ENCODE assay signal across 22 cellular contexts in genomic region chr1:171868217-171868616, GRCh38. TPM values are rescaled to one million over a fixed set of nuclear protein-coding genes. Genes with fewer than 3 reads are reported as not detected.
DNase-seq lines count a peak whose midpoint lies in the region; ATAC-seq, FAIRE-seq and TF ChIP-seq lines count a peak whose summit lies in the region.
"Had no signal": no experiment of that assay in that cellular context is flagged by ENCODE, and none has a peak within 500 bp of the region (broad histone marks: within the 10 kb centered on the region; RNA-seq: fewer than 3 reads in every experiment).

No MANE protein-coding gene starts in this region.

- no peak for FAIRE-seq in urothelium cell line (lab: Jason Lieb, UNC)
- FAIRE-seq: H1 had no signal

- DNase-seq in left ventricle myocardium inferior (no peak), Right ventricle myocardium inferior (ENCODE audit: missing footprints) (no peak), astrocyte of the spinal cord (ENCODE audit: low read depth, low spot score) (peak; percentile 6), kidney tubule cell (ENCODE audit: low spot score) (peak; percentile 91), urothelium cell line (ENCODE audit: low spot score) (peak; percentile 46), cerebellar nuclear complex (lab: John Stamatoyannopoulos, UW) (no peak)
- no peak for DNase-seq in activated T-cell treated with anti-CD3 and anti-CD28 coated beads, Interleukin-2, amount 50 U/mL, for 48 hours
- DNase-seq: activated CD4-positive, alpha-beta T cell treated with anti-CD3 and anti-CD28 coated beads for 4 hours; central memory CD4-positive, alpha-beta T cell; endodermal cell; islet precursor cell; MG63; midbrain; NCI-H1436 treated with DMSO at 0.1 percent for 48 hours; NCI-H2227 treated with DMSO at 0.1 percent for 48 hours; NCI-H82; Peyer's patch had no signal

- H3K9me3 ChIP-seq in left ventricle myocardium inferior (replicated peaks): no peaks in the 10 kb centered on the region
- H3K9me3 ChIP-seq: BLaER1, MG63, Peyer's patch, prostate gland had no signal

- H3K4me1 ChIP-seq in left ventricle myocardium inferior: peaks cover 15% of the 10 kb centered on the region
- H3K4me1 ChIP-seq: BLaER1, Peyer's patch, prostate gland had no signal

- H3K27me3 ChIP-seq in left ventricle myocardium inferior (ENCODE audit: low read depth): no peaks in the 10 kb centered on the region
- H3K27me3 ChIP-seq: BLaER1, Peyer's patch had no signal

- intact Hi-C loops in left ventricle myocardium inferior (cut with micrococcal nuclease) (no loop called here), Right ventricle myocardium inferior (cut with DNase I) (no loop called here)

- no peak for ATAC-seq in Right ventricle myocardium inferior
- no peak for ATAC-seq in GM18505 (IDR thresholded peaks at IDR 0.05; ENCODE audit: unreplicated experiment)

- H3K27ac ChIP-seq in left ventricle myocardium inferior (replicated peaks): peak overlapping the region; percentile 41
- H3K27ac ChIP-seq: BLaER1, hepatocyte, Peyer's patch, prostate gland had no signal

- no peaks in the 10 kb centered on the region for H3K36me3 ChIP-seq in left ventricle myocardium inferior
- H3K36me3 ChIP-seq: BLaER1, MG63, Peyer's patch, prostate gland had no signal

- TF ChIP-seq CTCF in left ventricle myocardium inferior (IDR thresholded peaks at IDR 0.05; ENCODE audit: borderline replicate concordance) (no peak), astrocyte of the spinal cord (IDR thresholded peaks at IDR 0.05; ENCODE audit: low read depth, low read length) (no peak)

- H3K4me3 ChIP-seq in left ventricle myocardium inferior (no peak overlapping the region), astrocyte of the spinal cord (ENCODE audit: low read depth, low read length) (no peak overlapping the region)
- H3K4me3 ChIP-seq: BLaER1, hepatocyte, MG63, Peyer's patch, prostate gland had no signal

- no peak for TF ChIP-seq POLR2A in GM18505 (IDR thresholded peaks at IDR 0.05; ENCODE audit: borderline replicate concordance, extremely low read depth, insufficient read depth, insufficient read length)

- in situ Hi-C loops in astrocyte of the spinal cord (cut with HindIII; ENCODE audit: low sequenced_read_pairs): no loop called here

RNA-seq across cellular contexts. Expression of gene DNM3, which starts 26.9 kb away (rescaled TPM):
- total RNA-seq in left ventricle myocardium inferior (1.2 TPM), Right ventricle myocardium inferior (1.8 TPM)

Comparison
In these comparisons a context has a peak if more than half of its experiments do, and no peak if none do; other contexts are left out.
1. DNase-seq: peak in astrocyte of the spinal cord (single experiment), kidney tubule cell (single experiment) and urothelium cell line (single experiment); none in left ventricle myocardium inferior (single experiment), Right ventricle myocardium inferior (single experiment), cerebellar nuclear complex (0 of 2) and activated T-cell treated with anti-CD3 and anti-CD28 coated beads, Interleukin-2, amount 50 U/mL, for 48 hours (0 of 2).